In the genomic region with DNA sequence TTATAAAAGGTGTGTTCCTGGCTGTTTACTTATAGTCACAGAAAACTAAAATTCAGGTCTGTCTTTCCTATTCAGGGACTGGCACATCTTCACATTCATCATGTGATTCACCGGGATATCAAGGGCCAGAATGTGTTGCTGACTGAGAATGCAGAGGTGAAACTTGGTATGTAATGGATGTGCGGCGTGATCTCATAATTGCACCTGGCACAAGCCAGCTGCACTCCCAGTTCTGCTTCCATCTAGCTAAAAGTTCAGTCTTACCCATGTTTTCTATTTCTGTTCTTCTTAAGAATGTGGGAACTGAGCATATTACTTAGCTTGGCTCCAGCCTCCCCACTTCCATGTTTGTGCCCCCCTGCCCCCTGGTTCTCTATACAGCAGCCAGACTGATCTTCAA, we compare ENCODE assay signal across 9 cellular contexts.
DNase-seq lines count a peak whose midpoint lies in the region; ATAC-seq and TF ChIP-seq lines count a peak whose summit lies in the region.
"Had no signal": no experiment of that assay in that cellular context is flagged by ENCODE, and none has a peak within 500 bp of the region (broad histone marks: within the 10 kb centered on the region; RNA-seq: fewer than 3 reads in every experiment).

No MANE protein-coding gene starts in this region.

- H3K4me1 ChIP-seq in CD4-positive, alpha-beta memory T cell (ENCODE audit: insufficient read depth, low read length) = peaks cover 59% of the 10 kb centered on the region
- H3K4me1 ChIP-seq in MM.1S (ENCODE audit: low read length) (peaks cover 57% of the 10 kb centered on the region), HAP-1 (no peaks in the 10 kb centered on the region)
- H3K4me1 ChIP-seq in naive thymus-derived CD4-positive, alpha-beta T cell (ENCODE audit: control insufficient read depth in 2 of 2, insufficient read depth in 2 of 2, low read length in 2 of 2) = peaks cover 13 to 49% of the 10 kb centered on the region in 2 donors

- TF ChIP-seq CTCF in MM.1S (IDR thresholded peaks at IDR 0.05; ENCODE audit: low read length) = no peak
- no peak for TF ChIP-seq CTCF in choroid plexus epithelial cell (conservative IDR thresholded peaks at IDR 0.05; ENCODE audit: low read depth, low read length)

- peaks cover 49 to 69% (median 59%) of the 10 kb centered on the region in 4 donors for H3K4me1 Mint-ChIP-seq in CD4-positive, alpha-beta memory T cell
- H3K4me1 Mint-ChIP-seq in naive thymus-derived CD4-positive, alpha-beta T cell = peaks cover 50 to 74% (median 64%) of the 10 kb centered on the region in 7 donors
- peaks cover 55% of the 10 kb centered on the region for H3K4me1 Mint-ChIP-seq in activated T-helper 2 cell treated with anti-CD3 and anti-CD28 coated beads, Interferon-gamma antibody, Interleukin-2, Interleukin-4, amounts not matched to agents 10 μg/mL and 5 μg/mL and 100 μg/mL, durations not matched to agents 14 hours and 24 hours and 36 hours (ENCODE audit: low read depth)

- H3K27ac Mint-ChIP-seq in CD4-positive, alpha-beta memory T cell = peak overlapping the region; percentile 33 to 88 (median 71)
- peak overlapping the region; percentile 45 to 89 (median 79) for H3K27ac Mint-ChIP-seq in naive thymus-derived CD4-positive, alpha-beta T cell
- no peak overlapping the region for H3K27ac Mint-ChIP-seq in activated T-helper 2 cell treated with anti-CD3 and anti-CD28 coated beads, Interferon-gamma antibody, Interleukin-2, Interleukin-4, amounts not matched to agents 10 μg/mL and 5 μg/mL and 100 μg/mL, durations not matched to agents 14 hours and 24 hours and 36 hours

- peaks cover 37% of the 10 kb centered on the region for H3K36me3 ChIP-seq in CD4-positive, alpha-beta memory T cell (ENCODE audit: insufficient read depth, low read length)
- no peaks in the 10 kb centered on the region for H3K36me3 ChIP-seq in MM.1S (replicated peaks; ENCODE audit: insufficient read depth, low read length)
- H3K36me3 ChIP-seq in naive thymus-derived CD4-positive, alpha-beta T cell (ENCODE audit: control insufficient read depth in 2 of 3, insufficient read depth in 3 of 3, low read length in 3 of 3) = peaks cover 5 to 42% (median 6%) of the 10 kb centered on the region in 3 experiments
- H3K36me3 ChIP-seq in HAP-1 (replicated peaks) = peaks cover 30% of the 10 kb centered on the region

- no peaks in the 10 kb centered on the region for H3K9me3 Mint-ChIP-seq in CD4-positive, alpha-beta memory T cell
- no peaks in the 10 kb centered on the region for H3K9me3 Mint-ChIP-seq in naive thymus-derived CD4-positive, alpha-beta T cell
- no peaks in the 10 kb centered on the region for H3K9me3 Mint-ChIP-seq in activated T-helper 2 cell treated with anti-CD3 and anti-CD28 coated beads, Interferon-gamma antibody, Interleukin-2, Interleukin-4, amounts not matched to agents 10 μg/mL and 5 μg/mL and 100 μg/mL, durations not matched to agents 14 hours and 24 hours and 36 hours

- H3K4me3 ChIP-seq in CD4-positive, alpha-beta memory T cell (ENCODE audit: low read length in 2 of 2) = no peak overlapping the region
- H3K4me3 ChIP-seq in MM.1S (ENCODE audit: low read length) = no peak overlapping the region
- no peak overlapping the region for H3K4me3 ChIP-seq in choroid plexus epithelial cell (ENCODE audit: low read depth, low read length)
- no peak overlapping the region for H3K4me3 ChIP-seq in naive thymus-derived CD4-positive, alpha-beta T cell (ENCODE audit: low read length)
- H3K4me3 ChIP-seq in HAP-1 = no peak overlapping the region

- in situ Hi-C loops in HAP-1 (cut with MboI; ENCODE audit: low sequenced_read_pairs) = no loop called here

- H3F3A ChIP-seq in MM.1S (ENCODE audit: insufficient read depth, low read length) = peaks cover 23% of the 10 kb centered on the region; the same call in 1 of the 2 replicates

- no peaks in the 10 kb centered on the region for H3K27me3 ChIP-seq in CD4-positive, alpha-beta memory T cell (ENCODE audit: insufficient read depth, low read length)
- no peaks in the 10 kb centered on the region for H3K27me3 ChIP-seq in MM.1S (replicated peaks; ENCODE audit: insufficient read depth, low read length)
- no peaks in the 10 kb centered on the region for H3K27me3 ChIP-seq in naive thymus-derived CD4-positive, alpha-beta T cell (ENCODE audit: control insufficient read depth in 2 of 2, insufficient read depth in 2 of 2, low read length in 2 of 2)
- H3K27me3 ChIP-seq in HAP-1 (ENCODE audit: low read depth) = no peaks in the 10 kb centered on the region

- H3K4me2 ChIP-seq in MM.1S (ENCODE audit: low read depth, low read length) = peak overlapping the region; percentile 33; the same call in 1 of the 2 replicates

- no peaks in the 10 kb centered on the region for H3K27me3 Mint-ChIP-seq in CD4-positive, alpha-beta memory T cell
- H3K27me3 Mint-ChIP-seq in naive thymus-derived CD4-positive, alpha-beta T cell = no peaks in the 10 kb centered on the region
- H3K27me3 Mint-ChIP-seq in activated T-helper 2 cell treated with anti-CD3 and anti-CD28 coated beads, Interferon-gamma antibody, Interleukin-2, Interleukin-4, amounts not matched to agents 10 μg/mL and 5 μg/mL and 100 μg/mL, durations not matched to agents 14 hours and 24 hours and 36 hours (ENCODE audit: low read depth) = no peaks in the 10 kb centered on the region

- no peaks in the 10 kb centered on the region for H3K79me2 ChIP-seq in MM.1S (ENCODE audit: low read length)

- intact Hi-C loops in CD4-positive, alpha-beta memory T cell (cut with micrococcal nuclease) = no loop called here
- intact Hi-C loops in naive thymus-derived CD4-positive, alpha-beta T cell (cut with micrococcal nuclease) = loop anchor here (5.0 kb wide), 2 partner anchors 37 to 177 kb away; no protein-coding TSS in a partner anchor
- intact Hi-C loops in activated T-helper 2 cell treated with anti-CD3 and anti-CD28 coated beads, Interferon-gamma antibody, Interleukin-2, Interleukin-4, amounts not matched to agents 10 μg/mL and 5 μg/mL and 100 μg/mL, durations not matched to agents 14 hours and 24 hours and 36 hours (cut with micrococcal nuclease) = loop anchor here (10.0 kb wide), 1 partner anchor 525 kb away; a partner anchor contains a TSS

- H3K9me2 ChIP-seq in MM.1S (replicated peaks; ENCODE audit: insufficient read depth, low read length) = no peaks in the 10 kb centered on the region

- no peaks in the 10 kb centered on the region for H4K20me1 ChIP-seq in MM.1S (ENCODE audit: insufficient read depth, low read length)

- POLR2A ChIA-PET in CD4-positive, alpha-beta memory T cell (lab: Charles Lee; ENCODE audit: partially characterized antibody) = interaction anchor here (1.1 to 4.0 kb wide), 3 partner anchors 62 to 411 kb away, joined by 4 to 19 read pairs (median 4); a partner anchor contains a TSS
- POLR2A ChIA-PET in naive thymus-derived CD4-positive, alpha-beta T cell (lab: Charles Lee) = interaction anchor here (1.5 kb wide), 1 partner anchor 12 kb away, joined by 7 read pairs; no protein-coding TSS in a partner anchor

- no peaks in the 10 kb centered on the region for H3K9me3 ChIP-seq in CD4-positive, alpha-beta memory T cell (ENCODE audit: control insufficient read depth in 1 of 2, low read length in 2 of 2)
- H3K9me3 ChIP-seq in MM.1S (replicated peaks; ENCODE audit: insufficient read depth, low read length) (no peaks in the 10 kb centered on the region), HAP-1 (no peaks in the 10 kb centered on the region)
- H3K9me3 ChIP-seq in naive thymus-derived CD4-positive, alpha-beta T cell (ENCODE audit: control insufficient read depth in 2 of 3, low read length in 3 of 3) = no peaks in the 10 kb centered on the region

- no peak for ATAC-seq in naive thymus-derived CD4-positive, alpha-beta T cell
- ATAC-seq in GM21529 (IDR thresholded peaks at IDR 0.05; ENCODE audit: unreplicated experiment) = no peak

- peaks cover 39 to 71% of the 10 kb centered on the region in 2 donors for H3K36me3 Mint-ChIP-seq in CD4-positive, alpha-beta memory T cell
- peaks cover 5 to 41% (median 22%) of the 10 kb centered on the region in 5 donors for H3K36me3 Mint-ChIP-seq in naive thymus-derived CD4-positive, alpha-beta T cell
- H3K36me3 Mint-ChIP-seq in activated T-helper 2 cell treated with anti-CD3 and anti-CD28 coated beads, Interferon-gamma antibody, Interleukin-2, Interleukin-4, amounts not matched to agents 10 μg/mL and 5 μg/mL and 100 μg/mL, durations not matched to agents 14 hours and 24 hours and 36 hours (ENCODE audit: low read depth) = peaks cover 54% of the 10 kb centered on the region

- H2AFZ ChIP-seq in MM.1S (ENCODE audit: low read length) = no peak overlapping the region; the same call in 1 of the 2 replicates

- DNase-seq in CD4-positive, alpha-beta memory T cell = no peak
- peak; percentile 36 for DNase-seq in MM.1S
- DNase-seq in choroid plexus epithelial cell (ENCODE audit: low read depth) = peak; percentile 50
- DNase-seq in naive thymus-derived CD4-positive, alpha-beta T cell = no peak
- no peak for DNase-seq in HAP-1 (ENCODE audit: low spot score in 2 of 2)
- DNase-seq in activated T-helper 2 cell treated with anti-CD3 and anti-CD28 coated beads, Interferon-gamma antibody, Interleukin-2, Interleukin-4, amounts not matched to agents 10 μg/mL and 5 μg/mL and 100 μg/mL, durations not matched to agents 14 hours and 24 hours and 36 hours (ENCODE audit: low spot score) = no peak
- no peak for DNase-seq in NCI-H1105 (lab: John Stamatoyannopoulos, UW)
- DNase-seq: retina had no signal

- H3K4me3 Mint-ChIP-seq in CD4-positive, alpha-beta memory T cell = peak overlapping the region in 4 of 8 donors; percentile 12 to 61 (median 34)
- peak overlapping the region in 9 of 10 donors; percentile 9 to 69 (median 64) for H3K4me3 Mint-ChIP-seq in naive thymus-derived CD4-positive, alpha-beta T cell
- H3K4me3 Mint-ChIP-seq in activated T-helper 2 cell treated with anti-CD3 and anti-CD28 coated beads, Interferon-gamma antibody, Interleukin-2, Interleukin-4, amounts not matched to agents 10 μg/mL and 5 μg/mL and 100 μg/mL, durations not matched to agents 14 hours and 24 hours and 36 hours (ENCODE audit: low read depth) = no peak overlapping the region

- H3K27ac ChIP-seq in CD4-positive, alpha-beta memory T cell (ENCODE audit: low read depth, low read length) = no peak overlapping the region
- H3K27ac ChIP-seq in MM.1S (ENCODE audit: low read length) = peak overlapping the region; percentile 87
- H3K27ac ChIP-seq in naive thymus-derived CD4-positive, alpha-beta T cell (ENCODE audit: low read depth, low read length) = no peak overlapping the region

- CTCF ChIA-PET in CD4-positive, alpha-beta memory T cell (lab: Charles Lee; ENCODE audit: partially characterized antibody) = interaction anchor here (1.3 to 10.1 kb wide), 3 partner anchors 129 to 487 kb away, joined by 3 to 163 read pairs (median 8); no protein-coding TSS in a partner anchor
- CTCF ChIA-PET in naive thymus-derived CD4-positive, alpha-beta T cell (lab: Charles Lee) = interaction anchor here (0.6 to 6.7 kb wide), 8 partner anchors 10 to 540 kb away, joined by 3 to 84 read pairs (median 4); no protein-coding TSS in a partner anchor

- H3K9ac ChIP-seq in MM.1S (ENCODE audit: low read length) = peak overlapping the region; percentile 34

Comparison
In these comparisons a context has a peak if more than half of its experiments do, and no peak if none do; other contexts are left out.
1. DNase-seq: peak in MM.1S (single experiment) and choroid plexus epithelial cell (single experiment); none in CD4-positive, alpha-beta memory T cell (0 of 5), naive thymus-derived CD4-positive, alpha-beta T cell (0 of 9), HAP-1 (0 of 2), activated T-helper 2 cell treated with anti-CD3 and anti-CD28 coated beads, Interferon-gamma antibody, Interleukin-2, Interleukin-4, amounts not matched to agents 10 μg/mL and 5 μg/mL and 100 μg/mL, durations not matched to agents 14 hours and 24 hours and 36 hours (single experiment) and NCI-H1105 (single experiment).